8 cellular contexts compared by ENCODE assay signal in the genomic region with DNA sequence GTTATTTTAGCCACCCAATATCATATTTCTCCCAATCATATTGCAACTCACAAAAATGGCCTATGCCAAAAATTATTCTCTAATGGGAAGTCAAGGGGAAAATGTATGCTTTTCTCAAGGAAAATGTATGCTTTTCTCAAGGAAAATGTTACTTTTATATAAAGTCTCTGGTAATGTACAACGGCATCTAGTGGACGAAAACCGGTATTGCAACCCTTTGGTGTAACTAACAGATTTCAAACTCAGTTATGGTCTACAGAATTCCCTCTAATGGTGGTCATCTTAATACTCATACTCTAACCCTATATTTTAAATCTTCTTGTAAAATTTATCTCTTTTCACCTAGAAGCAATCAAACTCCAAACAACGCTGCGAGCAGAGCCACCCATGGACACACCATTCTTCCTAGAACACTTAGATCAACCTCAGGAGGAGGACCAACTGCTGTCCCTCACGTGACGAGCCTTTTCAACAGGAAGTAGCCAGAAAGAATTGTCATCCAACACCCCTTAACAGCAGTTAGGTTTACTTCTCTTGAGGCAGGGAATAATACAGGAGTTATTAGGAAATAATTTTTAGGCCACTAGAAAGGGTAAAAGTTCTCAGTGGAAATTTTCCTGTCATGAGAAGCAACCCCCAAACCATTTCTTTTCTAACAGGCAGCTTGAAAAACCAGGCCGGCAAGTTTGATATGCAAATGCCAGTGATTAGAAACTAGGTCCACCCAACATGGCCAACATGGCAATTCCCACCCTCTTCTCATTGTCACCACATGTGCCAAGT. TPM values are rescaled to one million over a fixed set of nuclear protein-coding genes. Genes with fewer than 3 reads are reported as not detected.
DNase-seq lines count a peak whose midpoint lies in the region; ATAC-seq and TF ChIP-seq lines count a peak whose summit lies in the region.

No MANE protein-coding gene starts in this region.

- H3K27ac ChIP-seq in brain microvascular endothelial cell (no peak overlapping the region), left lung (no peak overlapping the region), uterus (no peak overlapping the region)

- DNase-seq in AG08396 (ENCODE audit: low spot score), result peak; percentile 45
- peak; percentile 36 for DNase-seq in EL
- DNase-seq in NCI-H1105 treated with DMSO at 0.1 percent for 48 hours (lab: John Stamatoyannopoulos, UW), result peak; percentile 28
- peak; percentile 42 for DNase-seq in brain microvascular endothelial cell
- no peak for DNase-seq in left lung
- no peak for DNase-seq in uterus

- TF ChIP-seq POLR2A in uterus (IDR thresholded peaks at IDR 0.05), result no peak

- H3K4me1 ChIP-seq in left lung (no peaks in the 10 kb centered on the region), uterus (no peaks in the 10 kb centered on the region)

- in situ Hi-C loops in brain microvascular endothelial cell (cut with HindIII; ENCODE audit: low pct_ligation_motif_present, low sequenced_read_pairs), result no loop called here

- peak; percentile 79 for ATAC-seq in left lung
- no peak for ATAC-seq in GM21423 (IDR thresholded peaks at IDR 0.05; ENCODE audit: unreplicated experiment)
- no peak for ATAC-seq in HG03159 (IDR thresholded peaks at IDR 0.05; ENCODE audit: unreplicated experiment)

- TF ChIP-seq CTCF in brain microvascular endothelial cell (IDR thresholded peaks at IDR 0.05; ENCODE audit: low read depth, low read length, missing control alignments) (peak; percentile 71), left lung (IDR thresholded peaks at IDR 0.05) (peak; percentile 80 to 83), uterus (IDR thresholded peaks at IDR 0.05) (peak; percentile 51 to 69 (median 53))

- no peaks in the 10 kb centered on the region for H3K9me3 ChIP-seq in left lung
- H3K9me3 ChIP-seq in uterus, result no peaks in the 10 kb centered on the region

- no peaks in the 10 kb centered on the region for H3K36me3 ChIP-seq in brain microvascular endothelial cell (replicated peaks)
- H3K36me3 ChIP-seq in left lung, result no peaks in the 10 kb centered on the region
- H3K36me3 ChIP-seq in uterus, result no peaks in the 10 kb centered on the region

- no peaks in the 10 kb centered on the region for H3K27me3 ChIP-seq in brain microvascular endothelial cell (replicated peaks)
- peaks cover 0 to 3% of the 10 kb centered on the region in 2 donors for H3K27me3 ChIP-seq in left lung
- H3K27me3 ChIP-seq in uterus, result no peaks in the 10 kb centered on the region

- intact Hi-C loops in left lung (cut with DNase I), result no loop called here
- intact Hi-C loops in uterus (cut with DNase I; ENCODE audit: low total_unique reads), result no loop called here

- H3K4me3 ChIP-seq in brain microvascular endothelial cell (ENCODE audit: low read depth, low read length), result no peak overlapping the region
- H3K4me3 ChIP-seq in left lung, result no peak overlapping the region
- no peak overlapping the region for H3K4me3 ChIP-seq in uterus

RNA-seq across cellular contexts. Expression of a gene that starts 20.1 kb away (rescaled TPM):
- total RNA-seq in left lung, result not detected
- total RNA-seq in uterus, result not detected

RNA-seq across cellular contexts. Expression of a gene that starts 50.0 kb away (rescaled TPM):
- under 1 TPM in 1 of 2 donors, not detected in 1; 0.52 TPM for total RNA-seq in left lung
- not detected for total RNA-seq in uterus

Comparison
In these comparisons a context has a peak if more than half of its experiments do, and no peak if none do; other contexts are left out.
1. DNase-seq: peak in AG08396 (single experiment), EL (single experiment), NCI-H1105 treated with DMSO at 0.1 percent for 48 hours (single experiment) and brain microvascular endothelial cell (single experiment); none in left lung (0 of 2) and uterus (0 of 2).
2. Peak in every context shown above with its lines, with median percentiles within 50 percentile points of each other: CTCF ChIP-seq.